In genomic region chr2:27133195-27133875, GRCh38 we compare ENCODE assay signal across 1 cellular context.
TF ChIP-seq lines count a peak whose summit lies in the region.

No MANE protein-coding gene starts in this region.

TF ChIP-seq in IMR-90, 13 proteins besides CTCF, POLR2A, EP300 and RAD21 (continued from another document):
- TF ChIP-seq MAFK (IDR thresholded peaks at IDR 0.05; ENCODE audit: low read depth, low read length): no peak
- no peak for TF ChIP-seq MXI1 (IDR thresholded peaks at IDR 0.05; ENCODE audit: borderline replicate concordance, low read depth, low read length)
- TF ChIP-seq, protein P1, sequence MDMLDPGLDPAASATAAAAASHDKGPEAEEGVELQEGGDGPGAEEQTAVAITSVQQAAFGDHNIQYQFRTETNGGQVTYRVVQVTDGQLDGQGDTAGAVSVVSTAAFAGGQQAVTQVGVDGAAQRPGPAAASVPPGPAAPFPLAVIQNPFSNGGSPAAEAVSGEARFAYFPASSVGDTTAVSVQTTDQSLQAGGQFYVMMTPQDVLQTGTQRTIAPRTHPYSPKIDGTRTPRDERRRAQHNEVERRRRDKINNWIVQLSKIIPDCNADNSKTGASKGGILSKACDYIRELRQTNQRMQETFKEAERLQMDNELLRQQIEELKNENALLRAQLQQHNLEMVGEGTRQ (IDR thresholded peaks at IDR 0.05; ENCODE audit: low read depth, low read length): no peak
- no peak for TF ChIP-seq RCOR1 (IDR thresholded peaks at IDR 0.05; ENCODE audit: insufficient replicate concordance, low read length)
- TF ChIP-seq CEBPB (IDR thresholded peaks at IDR 0.05; ENCODE audit: low read depth, low read length): no peak
